In genomic region chr12:19151298-19151697, GRCh38 we compare ENCODE assay signal across 14 cellular contexts. TPM values are rescaled to one million over a fixed set of nuclear protein-coding genes. Genes with fewer than 3 reads are reported as not detected.
DNase-seq lines count a peak whose midpoint lies in the region; ATAC-seq and TF ChIP-seq lines count a peak whose summit lies in the region.
"Had no signal": no experiment of that assay in that cellular context is flagged by ENCODE, and none has a peak within 500 bp of the region (broad histone marks: within the 10 kb centered on the region; RNA-seq: fewer than 3 reads in every experiment).

No MANE protein-coding gene starts in this region.

- H2AFZ ChIP-seq in smooth muscle cell (ENCODE audit: low read depth), result no peak overlapping the region

- H3K36me3 ChIP-seq in cardiac muscle cell (no peaks in the 10 kb centered on the region), smooth muscle cell (ENCODE audit: low read depth) (no peaks in the 10 kb centered on the region), mucosa of descending colon (ENCODE audit: low read depth) (no peaks in the 10 kb centered on the region)
- H3K36me3 ChIP-seq: MG63 had no signal

- WGBS in right cardiac atrium, result 71% methylated on average over 1 of the region's 1 CpG
- WGBS in smooth muscle cell (ENCODE audit: low lambda C conversion rate), result 78% methylated on average over 1 of the region's 1 CpG

- H3K27me3 ChIP-seq in cardiac muscle cell (no peaks in the 10 kb centered on the region), right cardiac atrium (ENCODE audit: control insufficient read depth, insufficient read depth) (no peaks in the 10 kb centered on the region), smooth muscle cell (ENCODE audit: low read depth) (no peaks in the 10 kb centered on the region)
- H3K27me3 ChIP-seq: MG63 had no signal

- peaks cover 70% of the 10 kb centered on the region for H3K79me2 ChIP-seq in smooth muscle cell (ENCODE audit: low read depth)

- ATAC-seq in Right ventricle myocardium superior (ENCODE audit: poor library complexity) (no peak), right cardiac atrium (peak in 1 of 2 donors; percentile 6), mucosa of descending colon (no peak)
- ATAC-seq: CD8-positive, alpha-beta T cell had no signal

- H3K9me3 ChIP-seq in cardiac muscle cell (ENCODE audit: low read depth), result no peaks in the 10 kb centered on the region
- no peaks in the 10 kb centered on the region for H3K9me3 ChIP-seq in right cardiac atrium (ENCODE audit: control insufficient read depth, low read length)
- H3K9me3 ChIP-seq in smooth muscle cell (replicated peaks; ENCODE audit: low read depth), result no peaks in the 10 kb centered on the region
- no peaks in the 10 kb centered on the region for H3K9me3 ChIP-seq in mucosa of descending colon
- H3K9me3 ChIP-seq: MG63 had no signal

- H4K20me1 ChIP-seq in smooth muscle cell (ENCODE audit: low read depth), result peaks cover 19% of the 10 kb centered on the region

- H3K4me3 ChIP-seq in cardiac muscle cell (no peak overlapping the region), right cardiac atrium (ENCODE audit: low read length) (no peak overlapping the region), smooth muscle cell (no peak overlapping the region), mucosa of descending colon (no peak overlapping the region)
- H3K4me3 ChIP-seq: MG63 had no signal

- TF ChIP-seq CTCF in cardiac muscle cell (IDR thresholded peaks at IDR 0.05; ENCODE audit: low read depth, low read length) (no peak), smooth muscle cell (IDR thresholded peaks at IDR 0.05; ENCODE audit: borderline replicate concordance, insufficient read depth, poor library complexity, severe bottlenecking) (no peak), mucosa of descending colon (IDR thresholded peaks at IDR 0.05) (no peak)

- H3K27ac ChIP-seq in cardiac muscle cell, result peak overlapping the region; percentile 86
- peak overlapping the region; percentile 77 for H3K27ac ChIP-seq in right cardiac atrium (ENCODE audit: low read length)
- peak overlapping the region; percentile 75 for H3K27ac ChIP-seq in smooth muscle cell (ENCODE audit: low read depth)
- H3K27ac ChIP-seq: 22Rv1, HL-60 had no signal

- no peak for DNase-seq in cardiac muscle cell (ENCODE audit: low read depth in 1 of 2, low spot score in 1 of 2)
- DNase-seq in Right ventricle myocardium superior, result no peak
- DNase-seq in amniotic epithelial cell (ENCODE audit: low read depth), result peak; percentile 18
- no peak for DNase-seq in right cardiac atrium
- no peak for DNase-seq in smooth muscle cell (lab: John Stamatoyannopoulos, UW; ENCODE audit: unreplicated experiment)
- DNase-seq in mucosa of descending colon, result no peak
- DNase-seq in NCI-H1048 (lab: John Stamatoyannopoulos, UW), result no peak
- no peak for DNase-seq in SKM-1 treated with dmso at 0.1 percent for 144 hours (lab: John Stamatoyannopoulos, UW; ENCODE audit: unreplicated experiment)
- DNase-seq: CD8-positive, alpha-beta T cell; NCI-H1105; NCI-H1694 treated with DMSO at 0.1 percent for 48 hours had no signal

- H3K4me1 ChIP-seq in cardiac muscle cell (ENCODE audit: low read depth), result peaks cover 49% of the 10 kb centered on the region
- peaks cover 3% of the 10 kb centered on the region for H3K4me1 ChIP-seq in right cardiac atrium (ENCODE audit: control insufficient read depth, insufficient read depth, low read length)
- peaks cover 16% of the 10 kb centered on the region for H3K4me1 ChIP-seq in smooth muscle cell (ENCODE audit: low read depth)
- H3K4me1 ChIP-seq in mucosa of descending colon (ENCODE audit: low read depth), result no peaks in the 10 kb centered on the region

- no peak overlapping the region for H3K9ac ChIP-seq in smooth muscle cell (ENCODE audit: low read depth)

- intact Hi-C loops in Right ventricle myocardium superior (cut with DNase I) (no loop called here), right cardiac atrium (cut with DNase I) (no loop called here), mucosa of descending colon (cut with DNase I, micrococcal nuclease) (no loop called here)

- peak overlapping the region; percentile 44 for H3K4me2 ChIP-seq in smooth muscle cell

- H3F3A ChIP-seq in smooth muscle cell (ENCODE audit: low read depth), result peaks cover 6% of the 10 kb centered on the region

RNA-seq across cellular contexts. Expression of gene PLEKHA5, which starts 21.8 kb away (rescaled TPM):
- total RNA-seq in cardiac muscle cell, result 53.7 and 88.4 TPM in 2 replicates
- 103 and 127 TPM in 2 replicates for polyA plus RNA-seq in cardiac muscle cell
- total RNA-seq in Right ventricle myocardium superior, result 55.5 TPM
- total RNA-seq in right cardiac atrium, result 10 to 100 TPM; 51.0 to 88.0 (median 74.8) TPM
- polyA plus RNA-seq in right cardiac atrium, result 47.3 TPM
- total RNA-seq in smooth muscle cell, result 42.8 and 43.1 TPM in 2 replicates
- polyA plus RNA-seq in smooth muscle cell, result 21.4 and 27.4 TPM in 2 replicates
- 10 to 100 TPM; 29.6 to 47.9 (median 36.5) TPM for total RNA-seq in mucosa of descending colon
